ENCODE assay signal across 23 cellular contexts in the genomic region with DNA sequence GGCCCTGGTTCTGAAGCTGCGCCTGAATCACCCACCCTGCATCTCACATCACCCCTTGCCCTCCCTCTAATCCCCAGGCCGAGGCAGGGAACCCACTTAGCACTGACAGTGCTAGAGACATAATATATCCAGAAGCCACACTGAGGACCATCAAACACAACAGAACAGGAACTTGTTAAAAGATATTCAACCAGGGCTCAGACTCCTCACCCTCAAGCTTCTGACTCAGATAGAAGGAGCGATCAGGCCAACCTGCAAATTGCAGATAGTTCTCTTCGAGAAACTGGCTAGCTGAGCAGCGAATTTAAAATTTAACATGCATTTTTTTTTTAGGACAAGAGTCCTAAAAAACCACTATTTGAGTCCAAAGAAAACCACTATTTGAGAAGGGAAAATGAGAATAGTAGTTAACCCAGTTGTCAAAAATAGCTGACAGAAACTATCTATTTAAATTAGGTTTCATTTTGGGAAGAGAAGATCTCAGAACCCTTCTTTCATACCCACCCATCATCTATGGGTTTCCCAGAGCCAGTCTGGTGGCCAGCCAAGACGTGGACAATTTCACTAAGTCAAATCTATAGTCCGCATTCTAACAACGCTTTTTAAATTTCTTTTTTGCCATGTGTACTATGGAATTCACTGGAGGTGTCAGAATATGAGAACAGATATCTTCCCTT.
"Had no signal": no experiment of that assay in that cellular context is flagged by ENCODE, and none has a peak within 500 bp of the region (broad histone marks: within the 10 kb centered on the region; RNA-seq: fewer than 3 reads in every experiment).

No MANE protein-coding gene starts in this region.

- H3K36me3 ChIP-seq: gastroesophageal sphincter, heart left ventricle, pancreas, right lobe of liver, thoracic aorta, transverse colon, upper lobe of right lung, uterus had no signal

- H3K4me1 ChIP-seq: gastroesophageal sphincter, heart left ventricle, pancreas, right lobe of liver, transverse colon, upper lobe of right lung, uterus had no signal

- H3K27me3 ChIP-seq: gastroesophageal sphincter, heart left ventricle, hepatocyte, pancreas, right lobe of liver, transverse colon, upper lobe of right lung, uterus had no signal

- DNase-seq: effector CD8-positive, alpha-beta T cell; endodermal cell; foreskin fibroblast; heart left ventricle; kidney; natural killer cell; occipital lobe; pancreas; right lobe of liver; small intestine; stimulated activated CD4-positive, alpha-beta T cell treated with anti-CD3 and anti-CD28 coated beads, Interleukin-15, amount 100 ng/mL, for 24 hours; stimulated activated CD4-positive, alpha-beta T cell treated with anti-CD3 and anti-CD28 coated beads, Interleukin-2, amount 100 ng/mL, for 48 hours; stimulated activated naive B cell treated with anti-CD40 and anti-IgM and Interleukin-4, amounts not matched to agents 10 μg/mL and 1 μg/mL and 100 μg/mL, for 72 hours; transverse colon; upper lobe of right lung; uterus had no signal

- H3K27ac ChIP-seq: epithelial cell of prostate, gastroesophageal sphincter, heart left ventricle, hepatocyte, pancreas, right lobe of liver, thoracic aorta, transverse colon, upper lobe of right lung, uterus had no signal

- ATAC-seq: esophagus mucosa; gastroesophageal sphincter; heart left ventricle; left lobe of liver; natural killer cell; pancreas; right lobe of liver; stimulated activated naive B cell treated with anti-CD40 and anti-IgM and Interleukin-4, amounts not matched to agents 10 μg/mL and 1 μg/mL and 100 μg/mL, for 72 hours; upper lobe of right lung had no signal

- H2AFZ ChIP-seq: hepatocyte had no signal

- H3K4me2 ChIP-seq: hepatocyte had no signal

- H3K4me3 ChIP-seq: gastroesophageal sphincter, heart left ventricle, hepatocyte, lung, pancreas, right lobe of liver, thoracic aorta, transverse colon, upper lobe of right lung, uterus had no signal

- H3K9me3 ChIP-seq: gastroesophageal sphincter, heart left ventricle, pancreas, right lobe of liver, thoracic aorta, transverse colon, upper lobe of right lung, uterus had no signal

- H3K79me2 ChIP-seq: hepatocyte had no signal
